Comparison of ENCODE assay signal across 1 cellular context in the genomic region with DNA sequence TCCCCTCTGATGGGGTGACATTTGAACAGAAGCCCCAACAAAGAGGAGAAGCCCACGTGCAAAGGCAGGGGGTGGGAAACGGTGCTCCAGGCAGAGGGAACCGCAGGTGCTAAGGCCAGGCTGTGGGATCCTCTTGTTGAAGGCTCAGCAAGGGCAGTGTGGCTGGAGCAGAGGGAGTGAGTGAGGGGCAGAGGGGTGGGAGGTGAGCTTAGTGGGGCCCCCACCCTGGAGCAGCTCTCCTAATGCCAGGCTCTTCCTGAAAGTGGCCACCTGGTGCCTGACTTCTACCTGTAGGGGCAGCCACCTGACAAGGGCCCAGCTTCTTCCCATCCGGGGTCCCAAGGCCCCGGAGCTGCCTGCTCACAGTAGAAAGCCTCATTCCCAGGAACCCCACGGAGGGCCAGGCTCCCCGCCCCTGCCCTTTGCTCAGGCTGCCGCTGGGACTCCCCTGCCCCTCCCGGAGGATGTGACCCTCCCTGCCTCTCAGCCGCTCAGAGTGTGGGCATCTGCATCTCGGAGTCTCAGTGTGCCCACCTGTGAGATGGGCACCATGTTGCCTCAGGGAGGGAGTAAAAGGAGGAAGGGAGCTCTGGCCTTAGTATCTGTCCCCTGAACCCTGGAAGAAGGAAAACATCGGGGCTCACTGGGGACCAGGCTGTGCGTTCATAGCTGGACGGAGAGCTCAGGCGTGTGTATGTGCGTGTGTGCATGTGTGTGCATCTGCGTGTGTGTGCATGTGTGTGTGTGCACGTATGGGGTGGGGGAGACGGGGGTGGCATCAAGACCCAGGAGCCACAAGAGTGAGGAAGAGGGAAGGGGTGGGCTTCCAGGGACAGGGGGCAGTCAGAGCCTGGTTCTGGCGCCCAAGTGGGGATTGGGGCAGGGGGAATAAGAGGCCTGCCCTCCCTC.
TF ChIP-seq lines count a peak whose summit lies in the region.

No MANE protein-coding gene starts in this region.

TF ChIP-seq in HepG2, 621 proteins besides CTCF, POLR2A, EP300 and RAD21 (continued from another document):
- TF ChIP-seq, protein P1, sequence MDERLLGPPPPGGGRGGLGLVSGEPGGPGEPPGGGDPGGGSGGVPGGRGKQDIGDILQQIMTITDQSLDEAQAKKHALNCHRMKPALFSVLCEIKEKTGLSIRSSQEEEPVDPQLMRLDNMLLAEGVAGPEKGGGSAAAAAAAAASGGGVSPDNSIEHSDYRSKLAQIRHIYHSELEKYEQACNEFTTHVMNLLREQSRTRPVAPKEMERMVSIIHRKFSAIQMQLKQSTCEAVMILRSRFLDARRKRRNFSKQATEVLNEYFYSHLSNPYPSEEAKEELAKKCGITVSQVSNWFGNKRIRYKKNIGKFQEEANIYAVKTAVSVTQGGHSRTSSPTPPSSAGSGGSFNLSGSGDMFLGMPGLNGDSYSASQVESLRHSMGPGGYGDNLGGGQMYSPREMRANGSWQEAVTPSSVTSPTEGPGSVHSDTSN (CRISPR knock-in tag; IDR thresholded peaks at IDR 0.05) = no peak
- TF ChIP-seq MIXL1 (CRISPR knock-in tag; IDR thresholded peaks at IDR 0.05) (no peak), MEIS1 (CRISPR knock-in tag; IDR thresholded peaks at IDR 0.05; ENCODE audit: borderline replicate concordance) (no peak), ZNF121 (CRISPR knock-in tag; IDR thresholded peaks at IDR 0.05) (peak; percentile 50; the same call in 1 of the 2 replicates), SUZ12 (IDR thresholded peaks at IDR 0.05; ENCODE audit: low read depth, low read length) (no peak), KDM1A (CRISPR knock-in tag; IDR thresholded peaks at IDR 0.05) (peak; percentile 75), ZFP36L2 (CRISPR knock-in tag; IDR thresholded peaks at IDR 0.05) (no peak)
- TF ChIP-seq, protein P2, sequence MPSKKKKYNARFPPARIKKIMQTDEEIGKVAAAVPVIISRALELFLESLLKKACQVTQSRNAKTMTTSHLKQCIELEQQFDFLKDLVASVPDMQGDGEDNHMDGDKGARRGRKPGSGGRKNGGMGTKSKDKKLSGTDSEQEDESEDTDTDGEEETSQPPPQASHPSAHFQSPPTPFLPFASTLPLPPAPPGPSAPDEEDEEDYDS (CRISPR knock-in tag; IDR thresholded peaks at IDR 0.05) = no peak
